In genomic region chr19:10334340-10335148, GRCh38 we compare ENCODE assay signal across 8 cellular contexts. TPM values are rescaled to one million over a fixed set of nuclear protein-coding genes. Genes with fewer than 3 reads are reported as not detected.
DNase-seq lines count a peak whose midpoint lies in the region; ATAC-seq and TF ChIP-seq lines count a peak whose summit lies in the region.

No MANE protein-coding gene starts in this region.

- DNase-seq in Caki2 (ENCODE audit: low read depth) = peak; percentile 90
- peak; percentile 94 for DNase-seq in LNCaP clone FGC (ENCODE audit: low read depth)
- peak; percentile 98 for DNase-seq in cardiac fibroblast (ENCODE audit: low read depth in 2 of 2)
- DNase-seq in sigmoid colon = peak; percentile 98
- DNase-seq in stimulated activated naive CD4-positive, alpha-beta T cell treated with Interleukin-2 at 50 U/mL for 16 hours (lab: John Stamatoyannopoulos, UW) = no peak

- H2AFZ ChIP-seq in SU-DHL-6 (ENCODE audit: low read depth, low read length, severe bottlenecking) = no peak overlapping the region

- peak overlapping the region; percentile 64 for H3K4me2 ChIP-seq in SU-DHL-6 (ENCODE audit: low read depth, low read length, poor library complexity, severe bottlenecking)

- H3K4me1 ChIP-seq in iPS-20b (ENCODE audit: insufficient read depth, low read length) (peaks cover 8% of the 10 kb centered on the region; the same call in 1 of the 2 replicates), sigmoid colon (peaks cover 0 to 33% (median 27%) of the 10 kb centered on the region in 4 donors)

- TF ChIP-seq CTCF in LNCaP clone FGC (IDR thresholded peaks at IDR 0.05; ENCODE audit: control insufficient read depth, extremely low read depth, insufficient read depth) (no peak), SU-DHL-6 (IDR thresholded peaks at IDR 0.05; ENCODE audit: insufficient read depth, low read length, poor library complexity, severe bottlenecking) (no peak), cardiac fibroblast (IDR thresholded peaks at IDR 0.05; ENCODE audit: low read depth, low read length) (no peak), sigmoid colon (IDR thresholded peaks at IDR 0.05) (no peak)

- no peak for TF ChIP-seq EP300 in sigmoid colon (IDR thresholded peaks at IDR 0.05)

- intact Hi-C loops in sigmoid colon (cut with DNase I) = loop anchor here (5.0 to 10.0 kb wide), 2 partner anchors 68 to 140 kb away; partner anchors contain the start of genes CDC37 and DNMT1

- 10 to 52% methylated on average over 51 of the region's 51 CpGs for WGBS in sigmoid colon, 2 donors

- H3K27me3 ChIP-seq in SU-DHL-6 (ENCODE audit: low read length) (no peaks in the 10 kb centered on the region), iPS-20b (ENCODE audit: insufficient read depth, low read length) (peaks cover 8% of the 10 kb centered on the region), sigmoid colon (no peaks in the 10 kb centered on the region)

- H3K27ac ChIP-seq in SU-DHL-6 (ENCODE audit: low read depth, low read length) (no peak overlapping the region), iPS-20b (ENCODE audit: low read length) (no peak overlapping the region), sigmoid colon (peak overlapping the region; percentile 84 to 95 (median 91))

- H3K9ac ChIP-seq in SU-DHL-6 (ENCODE audit: low read length) (peak overlapping the region; percentile 83; the same call in 1 of the 2 replicates), iPS-20b (ENCODE audit: low read depth, low read length) (peak overlapping the region; percentile 95; the same call in 1 of the 2 replicates)

- peaks cover 4% of the 10 kb centered on the region; the same call in 1 of the 2 replicates for H4K20me1 ChIP-seq in SU-DHL-6 (ENCODE audit: low read depth, low read length)

- H3K36me3 ChIP-seq in SU-DHL-6 (ENCODE audit: low read length) (no peaks in the 10 kb centered on the region), iPS-20b (ENCODE audit: insufficient read depth, low read depth, low read length) (peaks cover 19% of the 10 kb centered on the region), sigmoid colon (peaks cover 4 to 12% (median 10%) of the 10 kb centered on the region in 4 donors)

- in situ Hi-C loops in Caki2 (cut with HindIII; ENCODE audit: low pct_unique_long_range_greater_than_20kb, low sequenced_read_pairs) = no loop called here

- H3K9me3 ChIP-seq in SU-DHL-6 (ENCODE audit: insufficient read depth, low read length) = no peaks in the 10 kb centered on the region
- H3K9me3 ChIP-seq in iPS-20b (ENCODE audit: insufficient read depth, low read depth, low read length) = no peaks in the 10 kb centered on the region
- no peaks in the 10 kb centered on the region for H3K9me3 ChIP-seq in sigmoid colon

- no peaks in the 10 kb centered on the region for H3F3A ChIP-seq in SU-DHL-6 (ENCODE audit: insufficient read depth)

- ATAC-seq in GM21526 (IDR thresholded peaks at IDR 0.05; ENCODE audit: low FRiP score, unreplicated experiment) = no peak

- TF ChIP-seq POLR2A in sigmoid colon (IDR thresholded peaks at IDR 0.05) = peak; percentile 40 to 71

- H3K4me3 ChIP-seq in LNCaP clone FGC (ENCODE audit: low read depth, low read length) (peak overlapping the region; percentile 91), SU-DHL-6 (ENCODE audit: insufficient read depth, low read length, poor library complexity, severe bottlenecking) (no peak overlapping the region), cardiac fibroblast (replicated peaks in 1 of 2; ENCODE audit: low read depth in 2 of 2, low read length in 2 of 2) (peak overlapping the region; percentile 94 to 95), iPS-20b (ENCODE audit: low read length) (peak overlapping the region; percentile 98), sigmoid colon (peak overlapping the region; percentile 59 to 76 (median 68))

- no peaks in the 10 kb centered on the region for H3K9me2 ChIP-seq in SU-DHL-6 (replicated peaks; ENCODE audit: insufficient read depth, low read length)

- H3K79me2 ChIP-seq in SU-DHL-6 (ENCODE audit: insufficient read depth, low read length) = peaks cover 38% of the 10 kb centered on the region

RNA-seq across cellular contexts. Expression of gene RAVER1, which starts 1.2 kb away (rescaled TPM):
- 9.2 and 10.6 TPM in 2 replicates for total RNA-seq in Caki2 (2014; rRNA removed; shearing (Covaris generic); ENCODE audit: low replicate concordance)
- 10 to 100 TPM; 10.0 to 28.5 (median 14.9) TPM for total RNA-seq in sigmoid colon
- 10 to 100 TPM in 2 of 3 donors, 1 to 10 TPM in 1; 8.4 to 37.0 (median 14.8) TPM for polyA plus RNA-seq in sigmoid colon

RNA-seq across cellular contexts. Expression of gene ICAM3, which starts 4.9 kb away (rescaled TPM):
- total RNA-seq in Caki2 (2014; rRNA removed; shearing (Covaris generic); ENCODE audit: low replicate concordance) = 10.1 and 12.2 TPM in 2 replicates
- 1 to 10 TPM; 1.9 to 4.2 (median 3.4) TPM for total RNA-seq in sigmoid colon
- polyA plus RNA-seq in sigmoid colon = 10 to 100 TPM; 24.5 to 45.2 (median 35.4) TPM

RNA-seq across cellular contexts. Expression of gene FDX2, which starts 18.7 kb away (rescaled TPM):
- 12.9 and 27.9 TPM in 2 replicates for total RNA-seq in Caki2 (2014; rRNA removed; shearing (Covaris generic); ENCODE audit: low replicate concordance)
- total RNA-seq in sigmoid colon = 10 to 100 TPM; 25.2 to 45.9 (median 31.9) TPM
- 10 to 100 TPM; 19.2 to 21.6 (median 20.1) TPM for polyA plus RNA-seq in sigmoid colon

RNA-seq across cellular contexts. Expression of gene ZGLP1, which starts 24.9 kb away (rescaled TPM):
- not detected in 2 replicates for total RNA-seq in Caki2 (2014; rRNA removed; shearing (Covaris generic); ENCODE audit: low replicate concordance)
- 1 to 10 TPM; 1.1 to 4.3 (median 2.4) TPM for total RNA-seq in sigmoid colon
- 1 to 10 TPM in 2 of 3 donors, not detected in 1; 2.4 to 6.0 TPM for polyA plus RNA-seq in sigmoid colon

RNA-seq across cellular contexts. Expression of gene ICAM5, which starts 44.8 kb away (rescaled TPM):
- 0.20 and 0.23 TPM in 2 replicates for total RNA-seq in Caki2 (2014; rRNA removed; shearing (Covaris generic); ENCODE audit: low replicate concordance)
- under 1 TPM in 2 of 4 donors, not detected in 2; 0.54 to 0.83 TPM for total RNA-seq in sigmoid colon
- under 1 TPM in 2 of 3 donors, not detected in 1; 0.23 to 0.92 TPM for polyA plus RNA-seq in sigmoid colon

Comparison
In these comparisons a context has a peak if more than half of its experiments do, and no peak if none do; other contexts are left out.
1. H3K27ac ChIP-seq: peak in sigmoid colon (4 of 4); none in SU-DHL-6 (single experiment) and iPS-20b (single experiment).